Comparison of ENCODE assay signal across 19 cellular contexts in the genomic region with DNA sequence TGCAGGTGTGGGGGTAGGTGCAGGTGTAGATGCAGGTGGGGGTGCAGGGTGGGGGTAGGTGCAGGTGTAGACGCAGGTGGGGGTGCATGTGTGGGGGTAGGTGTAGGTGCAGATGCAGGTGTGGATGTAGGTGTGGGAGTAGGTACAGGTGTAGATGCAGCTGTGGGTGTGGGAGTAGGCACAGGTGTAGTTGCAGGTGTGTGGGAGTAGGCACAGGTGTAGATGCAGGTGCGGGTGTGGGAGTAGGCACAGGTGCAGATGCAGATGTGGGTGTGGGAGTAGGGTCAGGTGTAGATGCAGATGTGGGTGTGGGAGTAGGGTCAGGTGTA.
DNase-seq lines count a peak whose midpoint lies in the region; ATAC-seq, FAIRE-seq and TF ChIP-seq lines count a peak whose summit lies in the region.
"Had no signal": no experiment of that assay in that cellular context is flagged by ENCODE, and none has a peak within 500 bp of the region (broad histone marks: within the 10 kb centered on the region; RNA-seq: fewer than 3 reads in every experiment).

No MANE protein-coding gene starts in this region.

- H3K27ac ChIP-seq in endodermal cell (ENCODE audit: low read depth, low read length) = no peak overlapping the region
- H3K27ac ChIP-seq: BLaER1 treated with 17β-estradiol and CSF1 and Interleukin-3, amounts not matched to agents 10 nM and 100 nM; PC-9 had no signal

- POLR2A ChIA-PET in activated CD8-positive, alpha-beta T cell treated with anti-CD3 and anti-CD28 coated beads, Interleukin-2, amount 10 ng/mL, durations not matched to agents 7 days and 5 days (lab: Charles Lee) = no interaction called here
- POLR2A ChIA-PET in activated CD8-positive, alpha-beta T cell treated with anti-CD3 and anti-CD28 coated beads for 36 hours (lab: Charles Lee) = no interaction called here

- H3K36me3 ChIP-seq in endodermal cell (ENCODE audit: control insufficient read depth, insufficient read depth, low read length) = peaks cover 4% of the 10 kb centered on the region
- H3K36me3 ChIP-seq: MG63 had no signal

- peaks cover 5% of the 10 kb centered on the region for H3K36me3 Mint-ChIP-seq in activated CD8-positive, alpha-beta T cell treated with anti-CD3 and anti-CD28 coated beads, Interleukin-2, amount 10 ng/mL, durations not matched to agents 7 days and 5 days (ENCODE audit: low read depth)
- peaks cover 8% of the 10 kb centered on the region for H3K36me3 Mint-ChIP-seq in activated CD8-positive, alpha-beta T cell treated with anti-CD3 and anti-CD28 coated beads for 36 hours (ENCODE audit: low read depth)
- H3K36me3 Mint-ChIP-seq in endodermal cell (ENCODE audit: low read depth) = peaks cover 10% of the 10 kb centered on the region

- H3K4me3 Mint-ChIP-seq in activated CD8-positive, alpha-beta T cell treated with anti-CD3 and anti-CD28 coated beads, Interleukin-2, amount 10 ng/mL, durations not matched to agents 7 days and 5 days = no peak overlapping the region
- H3K4me3 Mint-ChIP-seq in activated CD8-positive, alpha-beta T cell treated with anti-CD3 and anti-CD28 coated beads for 36 hours = no peak overlapping the region
- H3K4me3 Mint-ChIP-seq in endodermal cell = no peak overlapping the region

- FAIRE-seq in GM12891 (lab: Jason Lieb, UNC) (peak; percentile 63), D721Med (lab: Jason Lieb, UNC) (no peak), urothelium cell line (lab: Jason Lieb, UNC) (no peak)
- FAIRE-seq: GM12892, H1 had no signal

- TF ChIP-seq CTCF in activated CD8-positive, alpha-beta T cell treated with anti-CD3 and anti-CD28 coated beads for 36 hours (IDR thresholded peaks at IDR 0.05) = no peak
- no peak for TF ChIP-seq CTCF in endodermal cell (conservative IDR thresholded peaks at IDR 0.05)
- TF ChIP-seq CTCF in D721Med (IDR thresholded peaks at IDR 0.05; ENCODE audit: insufficient read depth, missing control alignments) = no peak

- H3K4me1 ChIP-seq in endodermal cell (ENCODE audit: control insufficient read depth, insufficient read depth, low read length) = no peaks in the 10 kb centered on the region

- H3K4me3 ChIP-seq in endodermal cell (ENCODE audit: low read length) = no peak overlapping the region
- H3K4me3 ChIP-seq: BLaER1 treated with 17β-estradiol and CSF1 and Interleukin-3, amounts not matched to agents 10 nM and 100 nM; MG63; PC-9 had no signal

- CTCF ChIA-PET in activated CD8-positive, alpha-beta T cell treated with anti-CD3 and anti-CD28 coated beads, Interleukin-2, amount 10 ng/mL, durations not matched to agents 7 days and 5 days (lab: Charles Lee) = no interaction called here
- CTCF ChIA-PET in activated CD8-positive, alpha-beta T cell treated with anti-CD3 and anti-CD28 coated beads for 36 hours (lab: Charles Lee) = no interaction called here

- TF ChIP-seq POLR2A in GM12891 (IDR thresholded peaks at IDR 0.05; ENCODE audit: low read depth, low read length) = no peak

- no peak overlapping the region for H3K27ac Mint-ChIP-seq in activated CD8-positive, alpha-beta T cell treated with anti-CD3 and anti-CD28 coated beads, Interleukin-2, amount 10 ng/mL, durations not matched to agents 7 days and 5 days
- H3K27ac Mint-ChIP-seq in activated CD8-positive, alpha-beta T cell treated with anti-CD3 and anti-CD28 coated beads for 36 hours = no peak overlapping the region
- H3K27ac Mint-ChIP-seq in endodermal cell = no peak overlapping the region

- no peaks in the 10 kb centered on the region for H3K27me3 ChIP-seq in endodermal cell (ENCODE audit: control insufficient read depth, insufficient read depth, low read length, poor library complexity, severe bottlenecking)
- H3K27me3 ChIP-seq: BLaER1 treated with 17β-estradiol and CSF1 and Interleukin-3, amounts not matched to agents 10 nM and 100 nM; MG63 had no signal

- H3K9me3 Mint-ChIP-seq in activated CD8-positive, alpha-beta T cell treated with anti-CD3 and anti-CD28 coated beads, Interleukin-2, amount 10 ng/mL, durations not matched to agents 7 days and 5 days (ENCODE audit: insufficient read depth) = no peaks in the 10 kb centered on the region
- H3K9me3 Mint-ChIP-seq in activated CD8-positive, alpha-beta T cell treated with anti-CD3 and anti-CD28 coated beads for 36 hours = no peaks in the 10 kb centered on the region
- H3K9me3 Mint-ChIP-seq in endodermal cell = no peaks in the 10 kb centered on the region

- no peak overlapping the region for H3K9ac ChIP-seq in endodermal cell (ENCODE audit: extremely low read depth, low read length, poor library complexity, severe bottlenecking)
- H3K9ac ChIP-seq: BLaER1 treated with 17β-estradiol and CSF1 and Interleukin-3, amounts not matched to agents 10 nM and 100 nM had no signal

- H3K9me3 ChIP-seq in endodermal cell (ENCODE audit: control insufficient read depth, low read length) = no peaks in the 10 kb centered on the region
- H3K9me3 ChIP-seq: BLaER1 treated with 17β-estradiol and CSF1 and Interleukin-3, amounts not matched to agents 10 nM and 100 nM; MG63 had no signal

- peak; percentile 5 for DNase-seq in activated CD8-positive, alpha-beta T cell treated with anti-CD3 and anti-CD28 coated beads, Interleukin-2, amount 10 ng/mL, durations not matched to agents 7 days and 5 days
- no peak for DNase-seq in activated CD8-positive, alpha-beta T cell treated with anti-CD3 and anti-CD28 coated beads for 36 hours
- no peak for DNase-seq in GM12891 (ENCODE audit: insufficient read length, low spot score)
- peak; percentile 25 for DNase-seq in endodermal cell
- DNase-seq in sciatic nerve (ENCODE audit: low spot score) = peak; percentile 23
- no peak for DNase-seq in D721Med (ENCODE audit: insufficient read length, low spot score)
- no peak for DNase-seq in cerebellar cortex (ENCODE audit: low spot score)
- DNase-seq in urothelium cell line (ENCODE audit: low spot score) = no peak
- DNase-seq: DMS 273 treated with DMSO at 0.1 percent for 48 hours, GF-D8, Karpas-422, NCI-H1092 treated with DMSO at 0.1 percent for 48 hours, NCI-H1694, NCI-H524, PC-9 had no signal

- 92% methylated on average over 2 of the region's 2 CpGs; no CpG with 5 or more reads in 1 of the 2 experiments for WGBS in endodermal cell (ENCODE audit: insufficient coverage in 1 of 2, insufficient read length in 1 of 2), 2 experiments

- H3K27me3 Mint-ChIP-seq in activated CD8-positive, alpha-beta T cell treated with anti-CD3 and anti-CD28 coated beads, Interleukin-2, amount 10 ng/mL, durations not matched to agents 7 days and 5 days (ENCODE audit: low read depth) = no peaks in the 10 kb centered on the region
- H3K27me3 Mint-ChIP-seq in activated CD8-positive, alpha-beta T cell treated with anti-CD3 and anti-CD28 coated beads for 36 hours = no peaks in the 10 kb centered on the region
- no peaks in the 10 kb centered on the region for H3K27me3 Mint-ChIP-seq in endodermal cell (ENCODE audit: insufficient read depth)

- no peaks in the 10 kb centered on the region for H3K4me1 Mint-ChIP-seq in activated CD8-positive, alpha-beta T cell treated with anti-CD3 and anti-CD28 coated beads, Interleukin-2, amount 10 ng/mL, durations not matched to agents 7 days and 5 days (ENCODE audit: low read depth)
- no peaks in the 10 kb centered on the region for H3K4me1 Mint-ChIP-seq in activated CD8-positive, alpha-beta T cell treated with anti-CD3 and anti-CD28 coated beads for 36 hours (ENCODE audit: low read depth)
- peaks cover 3% of the 10 kb centered on the region for H3K4me1 Mint-ChIP-seq in endodermal cell

- ATAC-seq in activated CD8-positive, alpha-beta T cell treated with anti-CD3 and anti-CD28 coated beads, Interleukin-2, amount 10 ng/mL, durations not matched to agents 7 days and 5 days = no peak
- ATAC-seq in activated CD8-positive, alpha-beta T cell treated with anti-CD3 and anti-CD28 coated beads for 36 hours = no peak
- no peak for ATAC-seq in sciatic nerve

- intact Hi-C loops in activated CD8-positive, alpha-beta T cell treated with anti-CD3 and anti-CD28 coated beads for 36 hours (cut with micrococcal nuclease) = no loop called here
- intact Hi-C loops in sciatic nerve (cut with DNase I) = no loop called here

TF ChIP-seq in GM12891, 5 proteins besides CTCF, POLR2A, EP300 and RAD21:
- no peak for TF ChIP-seq PAX5 (IDR thresholded peaks at IDR 0.05; ENCODE audit: insufficient read depth, low read length, severe bottlenecking)
- TF ChIP-seq TAF1 (IDR thresholded peaks at IDR 0.05; ENCODE audit: low read depth, low read length) = no peak
- no peak for TF ChIP-seq POU2F2 (IDR thresholded peaks at IDR 0.05; ENCODE audit: low read depth, low read length)
- no peak for TF ChIP-seq SPI1 (IDR thresholded peaks at IDR 0.05; ENCODE audit: low read depth, low read length)
- TF ChIP-seq POLR2AphosphoS5 (IDR thresholded peaks at IDR 0.05; ENCODE audit: low read depth, low read length) = no peak

Comparison
In these comparisons a context has a peak if more than half of its experiments do, and no peak if none do; other contexts are left out.
1. DNase-seq: peak in activated CD8-positive, alpha-beta T cell treated with anti-CD3 and anti-CD28 coated beads, Interleukin-2, amount 10 ng/mL, durations not matched to agents 7 days and 5 days (single experiment), endodermal cell (single experiment) and sciatic nerve (single experiment); none in activated CD8-positive, alpha-beta T cell treated with anti-CD3 and anti-CD28 coated beads for 36 hours (single experiment), GM12891 (single experiment), D721Med (single experiment), cerebellar cortex (single experiment) and urothelium cell line (single experiment).